ENCODE assay signal across 1 cellular context in the genomic region with DNA sequence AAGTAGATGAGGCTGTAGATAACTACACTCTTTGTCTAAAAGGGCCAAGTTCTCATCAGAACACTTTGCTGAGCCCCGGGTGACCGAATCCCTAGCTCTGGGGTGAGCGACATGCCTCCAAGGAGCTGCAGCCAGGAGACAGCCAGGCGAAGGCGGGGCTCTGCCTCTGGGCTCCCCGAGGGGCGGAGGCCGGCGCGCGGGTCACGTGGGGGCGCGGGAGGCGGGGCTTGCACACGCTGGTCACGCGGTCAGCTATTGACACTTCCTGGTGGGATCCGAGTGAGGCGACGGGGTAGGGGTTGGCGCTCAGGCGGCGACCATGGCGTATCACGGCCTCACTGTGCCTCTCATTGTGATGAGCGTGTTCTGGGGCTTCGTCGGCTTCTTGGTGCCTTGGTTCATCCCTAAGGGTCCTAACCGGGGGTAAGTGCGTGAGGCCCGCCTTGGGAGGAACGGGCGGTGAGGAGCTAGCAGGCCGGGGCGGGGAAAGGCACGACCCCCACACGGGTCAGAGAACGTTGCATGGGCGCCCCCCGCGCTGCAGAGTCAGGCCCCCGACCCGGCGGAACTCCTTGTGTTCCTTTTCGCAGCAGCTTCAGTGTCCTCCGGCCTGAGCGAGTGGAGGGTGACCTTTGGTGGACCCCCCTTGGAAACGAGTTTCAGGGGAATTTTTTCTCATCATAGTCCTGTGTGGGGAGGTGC.
A peak's percentile ranks its signal among the peaks of the same experiment; 100 is the strongest.
TF ChIP-seq lines count a peak whose summit lies in the region.

Gene ATP6V0E1 (plus strand): TSS at position 230 of the 702 bp plus-strand sequence. CDS start 90 bp downstream, at position 320.

TF ChIP-seq in HepG2, 621 proteins besides CTCF, POLR2A, EP300 and RAD21 (continued from another document and continues in another):
- TF ChIP-seq, protein P1, sequence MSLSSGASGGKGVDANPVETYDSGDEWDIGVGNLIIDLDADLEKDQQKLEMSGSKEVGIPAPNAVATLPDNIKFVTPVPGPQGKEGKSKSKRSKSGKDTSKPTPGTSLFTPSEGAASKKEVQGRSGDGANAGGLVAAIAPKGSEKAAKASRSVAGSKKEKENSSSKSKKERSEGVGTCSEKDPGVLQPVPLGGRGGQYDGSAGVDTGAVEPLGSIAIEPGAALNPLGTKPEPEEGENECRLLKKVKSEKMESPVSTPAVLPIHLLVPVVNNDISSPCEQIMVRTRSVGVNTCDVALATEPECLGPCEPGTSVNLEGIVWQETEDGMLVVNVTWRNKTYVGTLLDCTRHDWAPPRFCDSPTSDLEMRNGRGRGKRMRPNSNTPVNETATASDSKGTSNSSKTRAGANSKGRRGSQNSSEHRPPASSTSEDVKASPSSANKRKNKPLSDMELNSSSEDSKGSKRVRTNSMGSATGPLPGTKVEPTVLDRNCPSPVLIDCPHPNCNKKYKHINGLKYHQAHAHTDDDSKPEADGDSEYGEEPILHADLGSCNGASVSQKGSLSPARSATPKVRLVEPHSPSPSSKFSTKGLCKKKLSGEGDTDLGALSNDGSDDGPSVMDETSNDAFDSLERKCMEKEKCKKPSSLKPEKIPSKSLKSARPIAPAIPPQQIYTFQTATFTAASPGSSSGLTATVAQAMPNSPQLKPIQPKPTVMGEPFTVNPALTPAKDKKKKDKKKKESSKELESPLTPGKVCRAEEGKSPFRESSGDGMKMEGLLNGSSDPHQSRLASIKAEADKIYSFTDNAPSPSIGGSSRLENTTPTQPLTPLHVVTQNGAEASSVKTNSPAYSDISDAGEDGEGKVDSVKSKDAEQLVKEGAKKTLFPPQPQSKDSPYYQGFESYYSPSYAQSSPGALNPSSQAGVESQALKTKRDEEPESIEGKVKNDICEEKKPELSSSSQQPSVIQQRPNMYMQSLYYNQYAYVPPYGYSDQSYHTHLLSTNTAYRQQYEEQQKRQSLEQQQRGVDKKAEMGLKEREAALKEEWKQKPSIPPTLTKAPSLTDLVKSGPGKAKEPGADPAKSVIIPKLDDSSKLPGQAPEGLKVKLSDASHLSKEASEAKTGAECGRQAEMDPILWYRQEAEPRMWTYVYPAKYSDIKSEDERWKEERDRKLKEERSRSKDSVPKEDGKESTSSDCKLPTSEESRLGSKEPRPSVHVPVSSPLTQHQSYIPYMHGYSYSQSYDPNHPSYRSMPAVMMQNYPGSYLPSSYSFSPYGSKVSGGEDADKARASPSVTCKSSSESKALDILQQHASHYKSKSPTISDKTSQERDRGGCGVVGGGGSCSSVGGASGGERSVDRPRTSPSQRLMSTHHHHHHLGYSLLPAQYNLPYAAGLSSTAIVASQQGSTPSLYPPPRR (CRISPR knock-in tag; IDR thresholded peaks at IDR 0.05; ENCODE audit: borderline replicate concordance): no peak; the same call in 1 of the 2 replicates
- TF ChIP-seq KLF15 (CRISPR knock-in tag; IDR thresholded peaks at IDR 0.05; ENCODE audit: borderline replicate concordance) (peak; percentile 62; the same call in 1 of the 2 replicates), MED8 (CRISPR knock-in tag; IDR thresholded peaks at IDR 0.05; ENCODE audit: insufficient replicate concordance) (no peak), MBNL3 (CRISPR knock-in tag; conservative IDR thresholded peaks at IDR 0.05) (no peak), ZNF24 (IDR thresholded peaks at IDR 0.05) (no peak), HOXA9 (CRISPR knock-in tag; IDR thresholded peaks at IDR 0.05; ENCODE audit: borderline replicate concordance) (no peak), ZBTB20 (CRISPR knock-in tag; IDR thresholded peaks at IDR 0.05; ENCODE audit: borderline replicate concordance, low read depth) (peak; percentile 33; the same call in 1 of the 2 replicates), ZNF891 (CRISPR knock-in tag; IDR thresholded peaks at IDR 0.05) (peak; percentile 62; the same call in 1 of the 2 replicates), ATRX (CRISPR knock-in tag; IDR thresholded peaks at IDR 0.05; ENCODE audit: borderline replicate concordance) (no peak), ZNF704 (CRISPR knock-in tag; IDR thresholded peaks at IDR 0.05; ENCODE audit: borderline replicate concordance) (no peak; the same call in 1 of the 2 replicates), PAWR (CRISPR knock-in tag; IDR thresholded peaks at IDR 0.05; ENCODE audit: borderline replicate concordance) (no peak), PAX8 (CRISPR knock-in tag; IDR thresholded peaks at IDR 0.05; ENCODE audit: borderline replicate concordance) (no peak; the same call in 1 of the 2 replicates), HNF4A (CRISPR knock-in tag; IDR thresholded peaks at IDR 0.05) (no peak), ZNF318 (CRISPR knock-in tag; IDR thresholded peaks at IDR 0.05) (no peak), PPARG (CRISPR knock-in tag; conservative IDR thresholded peaks at IDR 0.05) (0 out of 2 replicates have a peak, but pooled peaks have one; percentile 26), HNRNPH1 (optimal IDR thresholded peaks at IDR 0.05; ENCODE audit: low read depth, low read length) (no peak), MLLT10 (CRISPR knock-in tag; IDR thresholded peaks at IDR 0.05) (no peak), ZNF616 (CRISPR knock-in tag; IDR thresholded peaks at IDR 0.05; ENCODE audit: low read depth) (no peak), TSC22D2 (CRISPR knock-in tag; IDR thresholded peaks at IDR 0.05; ENCODE audit: borderline replicate concordance) (peak; percentile 24; the same call in 1 of the 2 replicates), ZNF556 (CRISPR knock-in tag; IDR thresholded peaks at IDR 0.05; ENCODE audit: borderline replicate concordance) (peak; percentile 51; the same call in 1 of the 2 replicates), ZNF34 (CRISPR knock-in tag; IDR thresholded peaks at IDR 0.05; ENCODE audit: borderline replicate concordance) (no peak), NR3C1 (CRISPR knock-in tag; IDR thresholded peaks at IDR 0.05) (no peak), ZNF256 (CRISPR knock-in tag; conservative IDR thresholded peaks at IDR 0.05) (peak; percentile 81), RARA (CRISPR knock-in tag; IDR thresholded peaks at IDR 0.05) (peak; percentile 38), AKAP8 (CRISPR knock-in tag; IDR thresholded peaks at IDR 0.05) (no peak), ZNF713 (CRISPR knock-in tag; IDR thresholded peaks at IDR 0.05) (no peak)
- TF ChIP-seq, protein P2, sequence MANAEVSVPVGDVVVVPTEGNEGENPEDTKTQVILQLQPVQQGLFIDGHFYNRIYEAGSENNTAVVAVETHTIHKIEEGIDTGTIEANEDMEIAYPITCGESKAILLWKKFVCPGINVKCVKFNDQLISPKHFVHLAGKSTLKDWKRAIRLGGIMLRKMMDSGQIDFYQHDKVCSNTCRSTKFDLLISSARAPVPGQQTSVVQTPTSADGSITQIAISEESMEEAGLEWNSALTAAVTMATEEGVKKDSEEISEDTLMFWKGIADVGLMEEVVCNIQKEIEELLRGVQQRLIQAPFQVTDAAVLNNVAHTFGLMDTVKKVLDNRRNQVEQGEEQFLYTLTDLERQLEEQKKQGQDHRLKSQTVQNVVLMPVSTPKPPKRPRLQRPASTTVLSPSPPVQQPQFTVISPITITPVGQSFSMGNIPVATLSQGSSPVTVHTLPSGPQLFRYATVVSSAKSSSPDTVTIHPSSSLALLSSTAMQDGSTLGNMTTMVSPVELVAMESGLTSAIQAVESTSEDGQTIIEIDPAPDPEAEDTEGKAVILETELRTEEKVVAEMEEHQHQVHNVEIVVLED (CRISPR knock-in tag; IDR thresholded peaks at IDR 0.05; ENCODE audit: borderline replicate concordance): peak; percentile 91
- TF ChIP-seq, protein P3, sequence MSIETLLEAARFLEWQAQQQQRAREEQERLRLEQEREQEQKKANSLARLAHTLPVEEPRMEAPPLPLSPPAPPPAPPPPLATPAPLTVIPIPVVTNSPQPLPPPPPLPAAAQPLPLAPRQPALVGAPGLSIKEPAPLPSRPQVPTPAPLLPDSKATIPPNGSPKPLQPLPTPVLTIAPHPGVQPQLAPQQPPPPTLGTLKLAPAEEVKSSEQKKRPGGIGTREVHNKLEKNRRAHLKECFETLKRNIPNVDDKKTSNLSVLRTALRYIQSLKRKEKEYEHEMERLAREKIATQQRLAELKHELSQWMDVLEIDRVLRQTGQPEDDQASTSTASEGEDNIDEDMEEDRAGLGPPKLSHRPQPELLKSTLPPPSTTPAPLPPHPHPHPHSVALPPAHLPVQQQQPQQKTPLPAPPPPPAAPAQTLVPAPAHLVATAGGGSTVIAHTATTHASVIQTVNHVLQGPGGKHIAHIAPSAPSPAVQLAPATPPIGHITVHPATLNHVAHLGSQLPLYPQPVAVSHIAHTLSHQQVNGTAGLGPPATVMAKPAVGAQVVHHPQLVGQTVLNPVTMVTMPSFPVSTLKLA (IDR thresholded peaks at IDR 0.05): peak; percentile 89
- TF ChIP-seq, protein P4, sequence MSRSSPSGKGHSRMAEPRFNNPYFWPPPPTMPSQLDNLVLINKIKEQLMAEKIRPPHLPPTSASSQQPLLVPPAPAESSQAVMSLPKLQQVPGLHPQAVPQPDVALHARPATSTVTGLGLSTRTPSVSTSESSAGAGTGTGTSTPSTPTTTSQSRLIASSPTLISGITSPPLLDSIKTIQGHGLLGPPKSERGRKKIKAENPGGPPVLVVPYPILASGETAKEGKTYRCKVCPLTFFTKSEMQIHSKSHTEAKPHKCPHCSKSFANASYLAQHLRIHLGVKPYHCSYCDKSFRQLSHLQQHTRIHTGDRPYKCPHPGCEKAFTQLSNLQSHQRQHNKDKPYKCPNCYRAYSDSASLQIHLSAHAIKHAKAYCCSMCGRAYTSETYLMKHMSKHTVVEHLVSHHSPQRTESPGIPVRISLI (CRISPR knock-in tag; IDR thresholded peaks at IDR 0.05; ENCODE audit: borderline replicate concordance): no peak
